In genomic region chr12:6310771-6311610, GRCh38 we compare ENCODE assay signal across 12 cellular contexts. TPM values are rescaled to one million over a fixed set of nuclear protein-coding genes. Genes with fewer than 3 reads are reported as not detected.
A peak's percentile ranks its signal among the peaks of the same experiment; 100 is the strongest.
DNase-seq lines count a peak whose midpoint lies in the region; TF ChIP-seq lines count a peak whose summit lies in the region.
"Had no signal": no experiment of that assay in that cellular context is flagged by ENCODE, and none has a peak within 500 bp of the region (broad histone marks: within the 10 kb centered on the region; RNA-seq: fewer than 3 reads in every experiment).

No MANE protein-coding gene starts in this region.

- H3K79me1 ChIP-seq in mesendoderm (ENCODE audit: low read length) = no peaks in the 10 kb centered on the region

- POLR2A ChIA-PET in MCF 10A (lab: Yijun Ruan, JAX) = interaction anchor here (1.2 to 1.4 kb wide), 2 partner anchors 16 to 21 kb away, joined by 4 read pairs; no protein-coding TSS in a partner anchor

- peak overlapping the region; percentile 90 for H3K56ac ChIP-seq in mesendoderm (ENCODE audit: low read length)

- no peak overlapping the region for H3K23ac ChIP-seq in mesendoderm (ENCODE audit: low read length)

- no peaks in the 10 kb centered on the region for H3K27me3 Mint-ChIP-seq in MCF 10A (ENCODE audit: insufficient read depth, unreplicated experiment)

- no peaks in the 10 kb centered on the region for H3K9me3 ChIP-seq in breast epithelium
- H3K9me3 ChIP-seq in transverse colon = no peaks in the 10 kb centered on the region
- H3K9me3 ChIP-seq: adrenal gland had no signal

- no peaks in the 10 kb centered on the region for H3K79me2 ChIP-seq in mesendoderm (ENCODE audit: control insufficient read depth, insufficient read depth, low read length)

- no peaks in the 10 kb centered on the region for H3K9me3 Mint-ChIP-seq in MCF 10A (ENCODE audit: unreplicated experiment)
- H3K9me3 Mint-ChIP-seq: CD4-positive, CD25-positive, alpha-beta regulatory T cell had no signal

- peak overlapping the region; percentile 29 for H2BK120ac ChIP-seq in mesendoderm (ENCODE audit: low read depth, low read length)

- H3K4me1 Mint-ChIP-seq in MCF 10A (ENCODE audit: insufficient read depth, unreplicated experiment) = peaks cover 14% of the 10 kb centered on the region

- H3K27ac ChIP-seq in breast epithelium (peak overlapping the region; percentile 93 to 96), dorsolateral prefrontal cortex (no peak overlapping the region), mesendoderm (ENCODE audit: low read depth, low read length) (no peak overlapping the region), transverse colon (peak overlapping the region; percentile 81 to 92 (median 89))
- H3K27ac ChIP-seq: adrenal gland had no signal

- no peak overlapping the region for H3K4me3 Mint-ChIP-seq in MCF 10A (ENCODE audit: unreplicated experiment)

- BruUV-seq in MCF 10A (replicated peaks; lab: Mats Ljungman, UMichigan) = no TSS peak

- DNase-seq in breast epithelium (ENCODE audit: low spot score in 2 of 2) (no peak), MCF 10A (ENCODE audit: unreplicated experiment) (no peak), dorsolateral prefrontal cortex (no peak), mesendoderm (peak; percentile 75), transverse colon (no peak), cerebellum (ENCODE audit: low spot score) (no peak), GM19240 (ENCODE audit: insufficient read length, low spot score) (no peak)
- DNase-seq in stimulated activated CD8-positive, alpha-beta memory T cell treated with anti-CD3 and anti-CD28 coated beads, Interleukin-4, amount 100 ng/mL, for 48 hours = no peak
- DNase-seq: adrenal gland; CD4-positive, CD25-positive, alpha-beta regulatory T cell; NCI-H1436 treated with DMSO at 0.1 percent for 48 hours; T1000 had no signal

- TF ChIP-seq CTCF in breast epithelium (IDR thresholded peaks at IDR 0.05) (no peak), MCF 10A (IDR thresholded peaks at IDR 0.05; ENCODE audit: unreplicated experiment) (no peak), dorsolateral prefrontal cortex (IDR thresholded peaks at IDR 0.05 in 54 of 56, conservative IDR thresholded peaks at IDR 0.05 in 2 of 56; ENCODE audit: low read depth in 1 of 56, partially characterized antibody in 56 of 56) (no peak), transverse colon (IDR thresholded peaks at IDR 0.05) (no peak)

- H3K4me3 ChIP-seq in breast epithelium (peak overlapping the region; percentile 25 to 74 (median 66)), dorsolateral prefrontal cortex (peak overlapping the region in 34 of 59 donors; percentile 2 to 54 (median 26)), mesendoderm (ENCODE audit: low read length) (peak overlapping the region; percentile 46), transverse colon (peak overlapping the region; percentile 26 to 65 (median 58))

- TF ChIP-seq POLR2A in breast epithelium (IDR thresholded peaks at IDR 0.05) = no peak
- no peak for TF ChIP-seq POLR2A in transverse colon (IDR thresholded peaks at IDR 0.05)

- H3K4me2 ChIP-seq in mesendoderm (ENCODE audit: low read length) = peak overlapping the region; percentile 49

- no peak for TF ChIP-seq EP300 in transverse colon (IDR thresholded peaks at IDR 0.05; ENCODE audit: low read depth)

- no peak overlapping the region for H2BK5ac ChIP-seq in mesendoderm (ENCODE audit: low read length)

- peaks cover 12 to 18% of the 10 kb centered on the region in 2 donors for H3K4me1 ChIP-seq in breast epithelium
- peaks cover 11% of the 10 kb centered on the region for H3K4me1 ChIP-seq in mesendoderm (ENCODE audit: control insufficient read depth, low read depth, low read length)
- peaks cover 7 to 51% (median 32%) of the 10 kb centered on the region in 4 donors for H3K4me1 ChIP-seq in transverse colon

- in situ Hi-C loops in transverse colon (cut with MboI; ENCODE audit: low pct_ligation_motif_present in 1 of 4, low pct_unique_long_range_greater_than_20kb in 1 of 4, low sequenced_read_pairs in 3 of 4) = no loop called here

- peak overlapping the region; percentile 57 for H3K9ac ChIP-seq in mesendoderm (ENCODE audit: low read length)

- H3K36me3 ChIP-seq in breast epithelium = no peaks in the 10 kb centered on the region
- H3K36me3 ChIP-seq in mesendoderm (ENCODE audit: control insufficient read depth, insufficient read depth, low read length) = no peaks in the 10 kb centered on the region
- no peaks in the 10 kb centered on the region for H3K36me3 ChIP-seq in transverse colon
- H3K36me3 ChIP-seq: adrenal gland had no signal

- H3K36me3 Mint-ChIP-seq in MCF 10A (ENCODE audit: insufficient read depth, unreplicated experiment) = no peaks in the 10 kb centered on the region
- H3K36me3 Mint-ChIP-seq: CD4-positive, CD25-positive, alpha-beta regulatory T cell had no signal

- H3K18ac ChIP-seq in mesendoderm (ENCODE audit: low read length) = peak overlapping the region; percentile 85

- H2AK5ac ChIP-seq in mesendoderm (ENCODE audit: low read length) = no peak overlapping the region

- intact Hi-C loops in breast epithelium (cut with DNase I; ENCODE audit: low total_unique reads) (no loop called here), MCF 10A (cut with micrococcal nuclease) (no loop called here), dorsolateral prefrontal cortex (cut with DNase I) (no loop called here), transverse colon (cut with DNase I; ENCODE audit: low total_unique reads) (no loop called here)

- H3K27me3 ChIP-seq in breast epithelium (no peaks in the 10 kb centered on the region), dorsolateral prefrontal cortex (peaks cover 0 to 28% (median 16%) of the 10 kb centered on the region in 45 donors), mesendoderm (ENCODE audit: insufficient read depth, low read length, poor library complexity) (no peaks in the 10 kb centered on the region), transverse colon (peaks cover 13% of the 10 kb centered on the region)

- no peak overlapping the region for H2BK15ac ChIP-seq in mesendoderm (replicated peaks; ENCODE audit: low read depth)

- peak overlapping the region; percentile 17 for H3K4ac ChIP-seq in mesendoderm (ENCODE audit: low read depth, low read length)

- no peak overlapping the region for H4K5ac ChIP-seq in mesendoderm (ENCODE audit: low read length)

- H4K8ac ChIP-seq in mesendoderm (ENCODE audit: low read depth, low read length) = no peak overlapping the region

- CTCF ChIA-PET in MCF 10A (lab: Yijun Ruan, JAX) = interaction anchor here (0.6 kb wide), 1 partner anchor 22 kb away, joined by 3 read pairs; no protein-coding TSS in a partner anchor

- no peak overlapping the region for H3K27ac Mint-ChIP-seq in MCF 10A (ENCODE audit: low read depth, unreplicated experiment)
- H3K27ac Mint-ChIP-seq: CD4-positive, CD25-positive, alpha-beta regulatory T cell had no signal

- no CpG with 5 or more reads among the region's 43 CpGs for WGBS in mesendoderm (ENCODE audit: extremely low coverage, insufficient coverage, low lambda C conversion rate)
- 26% methylated on average over 31 of the region's 43 CpGs; no CpG with 5 or more reads in 1 of the 2 donors for WGBS in transverse colon (ENCODE audit: low coverage in 1 of 2), 2 donors

RNA-seq across cellular contexts. Expression of gene PLEKHG6, which starts 0.5 kb away (rescaled TPM):
- total RNA-seq in breast epithelium (10 to 100 TPM; 11.9 to 43.6 (median 42.4) TPM), MCF 10A (2022) (not detected in 2 replicates), dorsolateral prefrontal cortex (under 1 TPM in 1 of 120 experiments, not detected in 119; 0.39 TPM), transverse colon (100 to 1,000 TPM; 142 to 373 (median 198) TPM), cerebellum (0.64 TPM)
- polyA plus RNA-seq in mesendoderm (2013, experiment 1 of 2) = 23.2 TPM
- polyA plus RNA-seq in mesendoderm (2013, experiment 2 of 2) = 22.0 TPM
- total RNA-seq: CD4-positive, CD25-positive, alpha-beta regulatory T cell had no signal

RNA-seq across cellular contexts. Expression of gene TNFRSF1A, which starts 30.9 kb away (rescaled TPM):
- 100 to 1,000 TPM; 232 to 256 (median 238) TPM for total RNA-seq in breast epithelium
- 103 and 110 TPM in 2 replicates for total RNA-seq in MCF 10A (2022)
- 100 to 1,000 TPM in 1 of 120 experiments, 10 to 100 TPM in 119; 16.4 to 101 (median 39.3) TPM for total RNA-seq in dorsolateral prefrontal cortex
- polyA plus RNA-seq in mesendoderm (2013, experiment 1 of 2) = 87.0 TPM
- polyA plus RNA-seq in mesendoderm (2013, experiment 2 of 2) = 84.9 TPM
- 100 to 1,000 TPM; 229 to 317 (median 258) TPM for total RNA-seq in transverse colon
- 11.1 TPM for total RNA-seq in cerebellum

Comparison
In these comparisons a context has a peak if more than half of its experiments do, and no peak if none do; other contexts are left out.
1. H3K27ac ChIP-seq: peak in breast epithelium (2 of 2) and transverse colon (4 of 4); none in dorsolateral prefrontal cortex (0 of 59) and mesendoderm (single experiment).
2. Peak in every context shown above with its lines, with median percentiles within 50 percentile points of each other: H3K4me3 ChIP-seq.